Comparison of ENCODE assay signal across 1 cellular context in genomic region chr19:13644648-13645047, GRCh38.
TF ChIP-seq lines count a peak whose summit lies in the region.

No MANE protein-coding gene starts in this region.

TF ChIP-seq in A549, 52 proteins besides CTCF, POLR2A, EP300 and RAD21:
- TF ChIP-seq, protein P1, sequence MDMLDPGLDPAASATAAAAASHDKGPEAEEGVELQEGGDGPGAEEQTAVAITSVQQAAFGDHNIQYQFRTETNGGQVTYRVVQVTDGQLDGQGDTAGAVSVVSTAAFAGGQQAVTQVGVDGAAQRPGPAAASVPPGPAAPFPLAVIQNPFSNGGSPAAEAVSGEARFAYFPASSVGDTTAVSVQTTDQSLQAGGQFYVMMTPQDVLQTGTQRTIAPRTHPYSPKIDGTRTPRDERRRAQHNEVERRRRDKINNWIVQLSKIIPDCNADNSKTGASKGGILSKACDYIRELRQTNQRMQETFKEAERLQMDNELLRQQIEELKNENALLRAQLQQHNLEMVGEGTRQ (IDR thresholded peaks at IDR 0.05): peak; percentile 80
- TF ChIP-seq, protein P2, sequence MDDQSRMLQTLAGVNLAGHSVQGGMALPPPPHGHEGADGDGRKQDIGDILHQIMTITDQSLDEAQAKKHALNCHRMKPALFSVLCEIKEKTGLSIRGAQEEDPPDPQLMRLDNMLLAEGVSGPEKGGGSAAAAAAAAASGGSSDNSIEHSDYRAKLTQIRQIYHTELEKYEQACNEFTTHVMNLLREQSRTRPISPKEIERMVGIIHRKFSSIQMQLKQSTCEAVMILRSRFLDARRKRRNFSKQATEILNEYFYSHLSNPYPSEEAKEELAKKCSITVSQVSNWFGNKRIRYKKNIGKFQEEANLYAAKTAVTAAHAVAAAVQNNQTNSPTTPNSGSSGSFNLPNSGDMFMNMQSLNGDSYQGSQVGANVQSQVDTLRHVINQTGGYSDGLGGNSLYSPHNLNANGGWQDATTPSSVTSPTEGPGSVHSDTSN (IDR thresholded peaks at IDR 0.05): no peak
- no peak for TF ChIP-seq HEYL (CRISPR knock-in tag; IDR thresholded peaks at IDR 0.05)
